1 cellular context compared by ENCODE assay signal in the genomic region with DNA sequence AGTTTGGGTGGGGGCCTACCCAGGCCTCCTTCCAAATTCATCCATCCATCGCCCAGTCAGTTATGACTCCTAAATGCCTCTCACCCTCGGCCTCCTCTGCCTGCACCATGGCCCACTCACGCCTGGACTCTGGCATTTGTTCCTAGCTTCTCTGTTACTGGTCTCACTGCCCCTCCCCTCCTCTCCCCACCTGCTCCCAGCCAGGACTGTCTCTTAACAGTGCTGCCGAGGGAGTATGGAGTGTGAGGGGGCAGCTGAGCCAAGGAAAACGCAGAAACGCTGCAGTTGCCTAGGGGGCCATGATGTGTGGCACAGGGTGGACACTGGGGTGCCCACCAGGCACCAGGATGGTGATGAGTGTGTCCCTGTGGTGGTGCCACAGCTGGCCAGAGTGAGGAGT.
TF ChIP-seq lines count a peak whose summit lies in the region.

No MANE protein-coding gene starts in this region.

TF ChIP-seq in H1, 55 proteins besides CTCF, POLR2A, EP300 and RAD21:
- TF ChIP-seq, protein P1, sequence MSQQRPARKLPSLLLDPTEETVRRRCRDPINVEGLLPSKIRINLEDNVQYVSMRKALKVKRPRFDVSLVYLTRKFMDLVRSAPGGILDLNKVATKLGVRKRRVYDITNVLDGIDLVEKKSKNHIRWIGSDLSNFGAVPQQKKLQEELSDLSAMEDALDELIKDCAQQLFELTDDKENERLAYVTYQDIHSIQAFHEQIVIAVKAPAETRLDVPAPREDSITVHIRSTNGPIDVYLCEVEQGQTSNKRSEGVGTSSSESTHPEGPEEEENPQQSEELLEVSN (IDR thresholded peaks at IDR 0.05): no peak
- 0 out of 4 replicates have a peak, but pooled peaks of 1 of the 2 experiments have one; percentile 1 for TF ChIP-seq HDAC2 (IDR thresholded peaks at IDR 0.05; ENCODE audit: borderline replicate concordance in 1 of 2, low read depth in 2 of 2, low read length in 2 of 2)
TF ChIP-seq in H1: peak in this region for 1.
